In the genomic region with DNA sequence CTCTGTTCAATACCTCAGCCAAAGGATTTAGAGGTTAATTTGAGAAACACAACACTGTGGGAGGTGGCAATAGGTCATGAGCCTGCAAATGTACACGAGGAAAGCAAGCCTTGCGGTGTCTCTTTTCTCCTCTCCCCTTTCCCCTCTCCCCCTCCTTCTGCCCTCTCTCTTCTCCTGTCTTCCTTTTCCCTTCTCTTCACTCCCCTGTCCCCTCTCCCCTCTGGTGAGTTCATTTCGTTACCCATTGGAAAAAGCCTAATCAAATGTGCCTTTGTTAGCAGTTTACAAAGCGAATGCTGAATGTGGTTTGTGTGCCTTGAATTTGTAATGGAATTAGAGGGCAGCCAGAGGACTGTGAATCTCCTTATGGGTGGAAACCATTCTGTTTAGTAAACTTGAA, we compare ENCODE assay signal across 17 cellular contexts. TPM values are rescaled to one million over a fixed set of nuclear protein-coding genes. Genes with fewer than 3 reads are reported as not detected.
A peak's percentile ranks its signal among the peaks of the same experiment; 100 is the strongest.
DNase-seq lines count a peak whose midpoint lies in the region; ATAC-seq, FAIRE-seq and TF ChIP-seq lines count a peak whose summit lies in the region.
"Had no signal": no experiment of that assay in that cellular context is flagged by ENCODE, and none has a peak within 500 bp of the region (broad histone marks: within the 10 kb centered on the region; RNA-seq: fewer than 3 reads in every experiment).

No MANE protein-coding gene starts in this region.

- H3K4me2 ChIP-seq in parathyroid adenoma (ENCODE audit: low read length) = no peak overlapping the region

- H3K4me1 Mint-ChIP-seq in activated CD8-positive, alpha-beta T cell treated with anti-CD3 and anti-CD28 coated beads for 36 hours (ENCODE audit: low read depth) = peaks cover 3% of the 10 kb centered on the region

- H3K4me1 ChIP-seq in right cardiac atrium (ENCODE audit: control insufficient read depth, insufficient read depth, low read length) (peaks cover 15% of the 10 kb centered on the region), parathyroid adenoma (peaks cover 28% of the 10 kb centered on the region)

- H3K27ac Mint-ChIP-seq in activated CD8-positive, alpha-beta T cell treated with anti-CD3 and anti-CD28 coated beads for 36 hours = no peak overlapping the region
- H3K27ac Mint-ChIP-seq: activated CD4-positive, alpha-beta memory T cell treated with anti-CD3 and anti-CD28 coated beads, Interleukin-2, amount 10 ng/mL, durations not matched to agents 7 days and 5 days; naive thymus-derived CD4-positive, alpha-beta T cell had no signal

- 64% methylated on average over 4 of the region's 4 CpGs for WGBS in right cardiac atrium

- no peaks in the 10 kb centered on the region for H3K36me3 ChIP-seq in parathyroid adenoma (ENCODE audit: control insufficient read depth, insufficient read depth, low read length)
- H3K36me3 ChIP-seq: cardiac muscle cell had no signal

- H3K79me2 ChIP-seq in parathyroid adenoma = peaks cover 45% of the 10 kb centered on the region

- no peak for TF ChIP-seq CTCF in parathyroid adenoma (IDR thresholded peaks at IDR 0.05)
- no peak for TF ChIP-seq CTCF in activated CD8-positive, alpha-beta T cell treated with anti-CD3 and anti-CD28 coated beads for 36 hours (IDR thresholded peaks at IDR 0.05)

- H3K4me3 ChIP-seq in right cardiac atrium (ENCODE audit: low read length) (no peak overlapping the region), parathyroid adenoma (ENCODE audit: low read depth, low read length) (no peak overlapping the region)
- H3K4me3 ChIP-seq: cardiac muscle cell had no signal

- intact Hi-C loops in right cardiac atrium (cut with DNase I) = no loop called here
- intact Hi-C loops in left cardiac atrium (cut with DNase I) = no loop called here
- intact Hi-C loops in activated CD8-positive, alpha-beta T cell treated with anti-CD3 and anti-CD28 coated beads for 36 hours (cut with micrococcal nuclease) = no loop called here

- H3K27me3 Mint-ChIP-seq in activated CD8-positive, alpha-beta T cell treated with anti-CD3 and anti-CD28 coated beads for 36 hours = no peaks in the 10 kb centered on the region
- H3K27me3 Mint-ChIP-seq: activated CD4-positive, alpha-beta memory T cell treated with anti-CD3 and anti-CD28 coated beads, Interleukin-2, amount 10 ng/mL, durations not matched to agents 7 days and 5 days; naive thymus-derived CD4-positive, alpha-beta T cell had no signal

- no peak overlapping the region for H3K9ac ChIP-seq in parathyroid adenoma

- peak; percentile 43 for FAIRE-seq in frontal cortex (lab: Jason Lieb, UNC)
- FAIRE-seq: D721Med had no signal

- H3K9me3 ChIP-seq in right cardiac atrium (ENCODE audit: control insufficient read depth, low read length) (no peaks in the 10 kb centered on the region), parathyroid adenoma (ENCODE audit: control insufficient read depth, low read length) (no peaks in the 10 kb centered on the region)

- H3K27me3 ChIP-seq in right cardiac atrium (ENCODE audit: control insufficient read depth, insufficient read depth) = no peaks in the 10 kb centered on the region
- no peaks in the 10 kb centered on the region for H3K27me3 ChIP-seq in parathyroid adenoma (ENCODE audit: control insufficient read depth, insufficient read depth, low read length)
- H3K27me3 ChIP-seq: cardiac muscle cell had no signal

- POLR2A ChIA-PET in activated CD8-positive, alpha-beta T cell treated with anti-CD3 and anti-CD28 coated beads for 36 hours (lab: Charles Lee) = interaction anchor here (1.1 kb wide), 1 partner anchor 20 kb away, joined by 3 read pairs; no protein-coding TSS in a partner anchor

- ATAC-seq in right cardiac atrium (no peak), left cardiac atrium (no peak), HG03175 (IDR thresholded peaks at IDR 0.05; ENCODE audit: unreplicated experiment) (no peak)
- ATAC-seq in activated CD8-positive, alpha-beta T cell treated with anti-CD3 and anti-CD28 coated beads for 36 hours = no peak
- ATAC-seq: naive thymus-derived CD4-positive, alpha-beta T cell had no signal

- no peak overlapping the region for H2AFZ ChIP-seq in parathyroid adenoma

- CTCF ChIA-PET in activated CD8-positive, alpha-beta T cell treated with anti-CD3 and anti-CD28 coated beads for 36 hours (lab: Charles Lee) = interaction anchor here (0.7 to 1.7 kb wide), 4 partner anchors 11 to 211 kb away, joined by 3 to 6 read pairs (median 4); no protein-coding TSS in a partner anchor

- DNase-seq in right cardiac atrium (no peak), left cardiac atrium (no peak), frontal cortex (ENCODE audit: low spot score in 2 of 2) (no peak), NCI-H748 (lab: John Stamatoyannopoulos, UW; ENCODE audit: unreplicated experiment) (no peak), RPMI8226 (no peak)
- DNase-seq in activated CD8-positive, alpha-beta T cell treated with anti-CD3 and anti-CD28 coated beads for 36 hours = no peak
- DNase-seq: activated CD4-positive, alpha-beta memory T cell treated with anti-CD3 and anti-CD28 coated beads, Interleukin-2, amount 10 ng/mL, durations not matched to agents 7 days and 5 days; activated gamma-delta T cell treated with Interleukin-2 at 50 U/mL for 16 hours; naive thymus-derived CD4-positive, alpha-beta T cell; T-helper 9 cell had no signal

- H3K27ac ChIP-seq in right cardiac atrium (ENCODE audit: low read length) = peak overlapping the region; percentile 92
- H3K27ac ChIP-seq in parathyroid adenoma = peak overlapping the region; percentile 78
- H3K27ac ChIP-seq: cardiac muscle cell had no signal

- H3K9me3 Mint-ChIP-seq in activated CD8-positive, alpha-beta T cell treated with anti-CD3 and anti-CD28 coated beads for 36 hours = no peaks in the 10 kb centered on the region
- H3K9me3 Mint-ChIP-seq: activated CD4-positive, alpha-beta memory T cell treated with anti-CD3 and anti-CD28 coated beads, Interleukin-2, amount 10 ng/mL, durations not matched to agents 7 days and 5 days; naive thymus-derived CD4-positive, alpha-beta T cell had no signal

- H3K4me3 Mint-ChIP-seq in activated CD8-positive, alpha-beta T cell treated with anti-CD3 and anti-CD28 coated beads for 36 hours = no peak overlapping the region
- H3K4me3 Mint-ChIP-seq: activated CD4-positive, alpha-beta memory T cell treated with anti-CD3 and anti-CD28 coated beads, Interleukin-2, amount 10 ng/mL, durations not matched to agents 7 days and 5 days; naive thymus-derived CD4-positive, alpha-beta T cell had no signal

- H3K36me3 Mint-ChIP-seq in activated CD8-positive, alpha-beta T cell treated with anti-CD3 and anti-CD28 coated beads for 36 hours (ENCODE audit: low read depth) = peaks cover 6% of the 10 kb centered on the region

RNA-seq across cellular contexts. Expression of a gene that starts 7.1 kb away (rescaled TPM):
- total RNA-seq in right cardiac atrium (10 to 100 TPM; 54.3 to 73.1 (median 65.9) TPM), left cardiac atrium (10 to 100 TPM; 56.2 to 57.6 TPM), frontal cortex (44.8 TPM)
- polyA plus RNA-seq in right cardiac atrium = 28.1 TPM
- total RNA-seq in activated CD8-positive, alpha-beta T cell treated with anti-CD3 and anti-CD28 coated beads for 36 hours = 1 to 10 TPM; 8.8 to 9.6 TPM

RNA-seq across cellular contexts. Expression of a gene that starts 36.5 kb away (rescaled TPM):
- total RNA-seq in right cardiac atrium = not detected
- polyA plus RNA-seq in right cardiac atrium = not detected
- not detected for total RNA-seq in left cardiac atrium
- total RNA-seq in frontal cortex = 5.7 TPM
- not detected for total RNA-seq in activated CD8-positive, alpha-beta T cell treated with anti-CD3 and anti-CD28 coated beads for 36 hours
- total RNA-seq: activated CD4-positive, alpha-beta memory T cell treated with anti-CD3 and anti-CD28 coated beads, Interleukin-2, amount 10 ng/mL, durations not matched to agents 7 days and 5 days; naive thymus-derived CD4-positive, alpha-beta T cell; NCI-H460; ureter had no signal
- polyA plus RNA-seq: AG04450; cardiac muscle cell; naive thymus-derived CD4-positive, alpha-beta T cell had no signal
